ENCODE assay signal across 14 cellular contexts in genomic region chr5:147830035-147830434, GRCh38. TPM values are rescaled to one million over a fixed set of nuclear protein-coding genes. Genes with fewer than 3 reads are reported as not detected.
"Had no signal": no experiment of that assay in that cellular context is flagged by ENCODE, and none has a peak within 500 bp of the region (broad histone marks: within the 10 kb centered on the region; RNA-seq: fewer than 3 reads in every experiment).

No MANE protein-coding gene starts in this region.

- H3K36me3 ChIP-seq: lower lobe of right lung, suprapubic skin, upper lobe of right lung had no signal

- H3K4me1 ChIP-seq: lower lobe of right lung, suprapubic skin, upper lobe of right lung had no signal

- H3K27ac ChIP-seq: lower lobe of right lung, suprapubic skin, upper lobe of right lung had no signal

- H3K27ac Mint-ChIP-seq: activated CD4-positive, alpha-beta memory T cell treated with anti-CD3 and anti-CD28 coated beads, Interleukin-2, amount 10 ng/mL, durations not matched to agents 7 days and 5 days; mesothelial cell of epicardium; naive B cell; stimulated activated effector memory CD8-positive, alpha-beta T cell treated with anti-CD3 and anti-CD28 coated beads, Interleukin-12 subunit alpha, Interleukin-12 subunit beta, amount 100 ng/mL, for 72 hours had no signal

- H3K36me3 Mint-ChIP-seq: mesothelial cell of epicardium; naive B cell; stimulated activated effector memory CD8-positive, alpha-beta T cell treated with anti-CD3 and anti-CD28 coated beads, Interleukin-12 subunit alpha, Interleukin-12 subunit beta, amount 100 ng/mL, for 72 hours had no signal

- FAIRE-seq: astrocyte had no signal

- H3K27me3 Mint-ChIP-seq: activated CD4-positive, alpha-beta memory T cell treated with anti-CD3 and anti-CD28 coated beads, Interleukin-2, amount 10 ng/mL, durations not matched to agents 7 days and 5 days had no signal

- H3K4me3 ChIP-seq: lower lobe of right lung, suprapubic skin, upper lobe of right lung had no signal

- DNase-seq: activated CD4-positive, alpha-beta memory T cell treated with anti-CD3 and anti-CD28 coated beads, Interleukin-2, amount 10 ng/mL, durations not matched to agents 7 days and 5 days; activated naive CD4-positive, alpha-beta T cell; cortex of kidney; effector memory CD4-positive, alpha-beta T cell; hypothalamus; lower lobe of right lung; naive B cell; upper lobe of right lung had no signal

- H3K4me3 Mint-ChIP-seq: activated CD4-positive, alpha-beta memory T cell treated with anti-CD3 and anti-CD28 coated beads, Interleukin-2, amount 10 ng/mL, durations not matched to agents 7 days and 5 days; mesothelial cell of epicardium; naive B cell; stimulated activated effector memory CD8-positive, alpha-beta T cell treated with anti-CD3 and anti-CD28 coated beads, Interleukin-12 subunit alpha, Interleukin-12 subunit beta, amount 100 ng/mL, for 72 hours had no signal

- H3K9me3 Mint-ChIP-seq: activated CD4-positive, alpha-beta memory T cell treated with anti-CD3 and anti-CD28 coated beads, Interleukin-2, amount 10 ng/mL, durations not matched to agents 7 days and 5 days; mesothelial cell of epicardium; naive B cell; stimulated activated effector memory CD8-positive, alpha-beta T cell treated with anti-CD3 and anti-CD28 coated beads, Interleukin-12 subunit alpha, Interleukin-12 subunit beta, amount 100 ng/mL, for 72 hours had no signal

- H3K9me3 ChIP-seq: lower lobe of right lung, suprapubic skin, upper lobe of right lung had no signal

- ATAC-seq: lower lobe of right lung; stimulated activated effector memory CD8-positive, alpha-beta T cell treated with anti-CD3 and anti-CD28 coated beads, Interleukin-12 subunit alpha, Interleukin-12 subunit beta, amount 100 ng/mL, for 72 hours; upper lobe of right lung had no signal

- H3K4me1 Mint-ChIP-seq: activated CD4-positive, alpha-beta memory T cell treated with anti-CD3 and anti-CD28 coated beads, Interleukin-2, amount 10 ng/mL, durations not matched to agents 7 days and 5 days; mesothelial cell of epicardium; naive B cell; stimulated activated effector memory CD8-positive, alpha-beta T cell treated with anti-CD3 and anti-CD28 coated beads, Interleukin-12 subunit alpha, Interleukin-12 subunit beta, amount 100 ng/mL, for 72 hours had no signal

- H3K27me3 ChIP-seq: suprapubic skin had no signal

RNA-seq across cellular contexts. Expression of gene SPINK1, which starts 1.4 kb away (rescaled TPM):
- total RNA-seq: activated CD4-positive, alpha-beta memory T cell treated with anti-CD3 and anti-CD28 coated beads, Interleukin-2, amount 10 ng/mL, durations not matched to agents 7 days and 5 days; astrocyte; fibroblast of lung; lower lobe of right lung; upper lobe of right lung had no signal
- polyA plus RNA-seq: fibroblast of lung had no signal

RNA-seq across cellular contexts. Expression of gene SCGB3A2, which starts 48.5 kb away (rescaled TPM):
- total RNA-seq: activated CD4-positive, alpha-beta memory T cell treated with anti-CD3 and anti-CD28 coated beads, Interleukin-2, amount 10 ng/mL, durations not matched to agents 7 days and 5 days; cardiac septum; fibroblast of lung; mesothelial cell of epicardium; suprapubic skin had no signal
- polyA plus RNA-seq: fibroblast of lung had no signal
